ENCODE assay signal across 8 cellular contexts in the genomic region with DNA sequence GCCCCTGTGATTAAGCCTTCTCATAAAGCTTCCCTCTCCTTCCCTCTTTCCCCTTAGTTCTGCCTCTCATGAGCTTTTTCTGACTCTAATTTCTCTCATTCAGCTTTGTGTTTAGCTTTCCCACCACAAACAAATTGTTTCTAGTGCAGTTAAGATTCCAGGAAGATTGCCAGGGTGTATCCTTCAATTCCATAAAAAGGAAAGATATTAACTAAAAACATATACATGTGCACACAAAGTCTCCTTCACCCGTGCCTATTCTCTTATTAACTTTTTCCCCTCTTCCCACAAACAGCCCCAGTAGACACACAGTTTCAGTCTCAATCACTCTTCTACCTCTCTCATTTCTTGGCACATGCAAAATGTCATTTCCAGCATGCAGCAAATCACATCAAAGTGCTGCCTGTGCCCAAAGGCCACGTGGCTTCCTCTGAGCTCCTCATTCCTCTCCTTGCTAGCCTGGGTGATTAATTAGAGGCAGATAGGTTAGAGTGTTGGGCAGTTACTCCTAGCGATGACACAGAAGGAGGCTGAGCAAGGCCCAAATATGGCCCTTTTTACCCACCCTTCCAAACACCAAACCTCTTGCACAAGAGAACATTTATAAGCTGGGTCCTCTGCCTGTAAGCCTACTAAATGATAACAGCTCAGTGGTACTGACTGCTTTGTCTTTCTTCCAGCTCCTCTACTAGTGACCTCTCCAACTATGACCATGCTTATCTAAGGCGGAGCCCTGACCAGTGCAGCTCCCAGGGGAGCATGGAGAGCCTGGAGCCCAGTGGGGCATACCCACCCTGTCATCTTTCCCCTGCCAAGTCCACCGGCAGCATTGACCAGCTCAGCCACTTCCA.
A peak's percentile ranks its signal among the peaks of the same experiment; 100 is the strongest.
DNase-seq lines count a peak whose midpoint lies in the region; ATAC-seq and TF ChIP-seq lines count a peak whose summit lies in the region.

No MANE protein-coding gene starts in this region.

- H3K4me3 Mint-ChIP-seq in natural killer cell treated with Interleukin-12 subunit alpha and Interleukin-12 subunit beta and Interleukin-15 and Interleukin-18, amount 100 ng/mL, for 72 hours: no peak overlapping the region
- H3K4me3 Mint-ChIP-seq in natural killer cell: no peak overlapping the region
- peak overlapping the region; percentile 16 for H3K4me3 Mint-ChIP-seq in activated naive CD8-positive, alpha-beta T cell treated with anti-CD3 and anti-CD28 coated beads, Interleukin-2, amount 50 U/mL, for 24 hours

- TF ChIP-seq CTCF in natural killer cell (IDR thresholded peaks at IDR 0.05): no peak
- TF ChIP-seq CTCF in left lung (IDR thresholded peaks at IDR 0.05): no peak
- no peak for TF ChIP-seq CTCF in vagina (IDR thresholded peaks at IDR 0.05)

- H3K4me1 Mint-ChIP-seq in natural killer cell treated with Interleukin-12 subunit alpha and Interleukin-12 subunit beta and Interleukin-15 and Interleukin-18, amount 100 ng/mL, for 72 hours (ENCODE audit: low read depth in 2 of 2): no peaks in the 10 kb centered on the region
- no peaks in the 10 kb centered on the region for H3K4me1 Mint-ChIP-seq in natural killer cell
- H3K4me1 Mint-ChIP-seq in activated naive CD8-positive, alpha-beta T cell treated with anti-CD3 and anti-CD28 coated beads, Interleukin-2, amount 50 U/mL, for 24 hours: peaks cover 11% of the 10 kb centered on the region

- H3K27ac ChIP-seq in left lung (peak overlapping the region; percentile 34 to 69), vagina (peak overlapping the region; percentile 74)

- peak; percentile 37 to 47 for ATAC-seq in natural killer cell treated with Interleukin-12 subunit alpha and Interleukin-12 subunit beta and Interleukin-15 and Interleukin-18, amount 100 ng/mL, for 72 hours
- ATAC-seq in natural killer cell (no peak), left lung (peak; percentile 62), HG02981 (IDR thresholded peaks at IDR 0.05; ENCODE audit: unreplicated experiment) (no peak)
- peak; percentile 97 for ATAC-seq in activated naive CD8-positive, alpha-beta T cell treated with anti-CD3 and anti-CD28 coated beads, Interleukin-2, amount 50 U/mL, for 24 hours

- intact Hi-C loops in natural killer cell (cut with micrococcal nuclease) (no loop called here), left lung (cut with DNase I) (no loop called here), vagina (cut with DNase I) (no loop called here)

- no peaks in the 10 kb centered on the region for H3K9me3 Mint-ChIP-seq in natural killer cell treated with Interleukin-12 subunit alpha and Interleukin-12 subunit beta and Interleukin-15 and Interleukin-18, amount 100 ng/mL, for 72 hours
- H3K9me3 Mint-ChIP-seq in natural killer cell: no peaks in the 10 kb centered on the region
- H3K9me3 Mint-ChIP-seq in activated naive CD8-positive, alpha-beta T cell treated with anti-CD3 and anti-CD28 coated beads, Interleukin-2, amount 50 U/mL, for 24 hours: no peaks in the 10 kb centered on the region

- H3K9me3 ChIP-seq in left lung (no peaks in the 10 kb centered on the region), vagina (no peaks in the 10 kb centered on the region)

- H3K36me3 Mint-ChIP-seq in natural killer cell treated with Interleukin-12 subunit alpha and Interleukin-12 subunit beta and Interleukin-15 and Interleukin-18, amount 100 ng/mL, for 72 hours: no peaks in the 10 kb centered on the region
- H3K36me3 Mint-ChIP-seq in natural killer cell: no peaks in the 10 kb centered on the region
- no peaks in the 10 kb centered on the region for H3K36me3 Mint-ChIP-seq in activated naive CD8-positive, alpha-beta T cell treated with anti-CD3 and anti-CD28 coated beads, Interleukin-2, amount 50 U/mL, for 24 hours (ENCODE audit: low read depth)

- peaks cover 0 to 9% of the 10 kb centered on the region in 2 donors for H3K4me1 ChIP-seq in left lung
- H3K4me1 ChIP-seq in vagina: peaks cover 22% of the 10 kb centered on the region

- H3K36me3 ChIP-seq in left lung: peaks cover 0 to 30% of the 10 kb centered on the region in 2 donors
- H3K36me3 ChIP-seq in vagina: no peaks in the 10 kb centered on the region

- no peak overlapping the region for H3K27ac Mint-ChIP-seq in natural killer cell treated with Interleukin-12 subunit alpha and Interleukin-12 subunit beta and Interleukin-15 and Interleukin-18, amount 100 ng/mL, for 72 hours
- H3K27ac Mint-ChIP-seq in natural killer cell: no peak overlapping the region
- peak overlapping the region; percentile 72 for H3K27ac Mint-ChIP-seq in activated naive CD8-positive, alpha-beta T cell treated with anti-CD3 and anti-CD28 coated beads, Interleukin-2, amount 50 U/mL, for 24 hours

- DNase-seq in natural killer cell treated with Interleukin-12 subunit alpha and Interleukin-12 subunit beta and Interleukin-15 and Interleukin-18, amount 100 ng/mL, for 72 hours (ENCODE audit: low spot score): no peak
- no peak for DNase-seq in natural killer cell
- peak; percentile 32 for DNase-seq in activated naive CD8-positive, alpha-beta T cell treated with anti-CD3 and anti-CD28 coated beads, Interleukin-2, amount 50 U/mL, for 24 hours
- no peak for DNase-seq in left lung
- DNase-seq in vagina (ENCODE audit: extremely low spot score in 2 of 2): no peak
- no peak for DNase-seq in DMS53 (lab: John Stamatoyannopoulos, UW)
- DNase-seq in NCI-H2227 (lab: John Stamatoyannopoulos, UW; ENCODE audit: unreplicated experiment): no peak

- TF ChIP-seq POLR2A in vagina (IDR thresholded peaks at IDR 0.05): no peak

- H3K4me3 ChIP-seq in left lung (no peak overlapping the region), vagina (peak overlapping the region in 1 of 2 donors; percentile 3)

- H3K27me3 Mint-ChIP-seq in natural killer cell treated with Interleukin-12 subunit alpha and Interleukin-12 subunit beta and Interleukin-15 and Interleukin-18, amount 100 ng/mL, for 72 hours: peaks cover 16 to 31% of the 10 kb centered on the region in 2 donors
- peaks cover 6 to 9% of the 10 kb centered on the region in 2 donors for H3K27me3 Mint-ChIP-seq in natural killer cell (ENCODE audit: low read depth in 2 of 2)
- H3K27me3 Mint-ChIP-seq in activated naive CD8-positive, alpha-beta T cell treated with anti-CD3 and anti-CD28 coated beads, Interleukin-2, amount 50 U/mL, for 24 hours: peaks cover 11% of the 10 kb centered on the region

- no peaks in the 10 kb centered on the region for H3K27me3 ChIP-seq in left lung
- H3K27me3 ChIP-seq in vagina: no peaks in the 10 kb centered on the region

Comparison
In these comparisons a context has a peak if more than half of its experiments do, and no peak if none do; other contexts are left out.
1. ATAC-seq: peak in natural killer cell treated with Interleukin-12 subunit alpha and Interleukin-12 subunit beta and Interleukin-15 and Interleukin-18, amount 100 ng/mL, for 72 hours (2 of 2), activated naive CD8-positive, alpha-beta T cell treated with anti-CD3 and anti-CD28 coated beads, Interleukin-2, amount 50 U/mL, for 24 hours (single experiment) and left lung (single experiment); none in natural killer cell (0 of 3) and HG02981 (single experiment).